Comparison of ENCODE assay signal across 8 cellular contexts in the genomic region with DNA sequence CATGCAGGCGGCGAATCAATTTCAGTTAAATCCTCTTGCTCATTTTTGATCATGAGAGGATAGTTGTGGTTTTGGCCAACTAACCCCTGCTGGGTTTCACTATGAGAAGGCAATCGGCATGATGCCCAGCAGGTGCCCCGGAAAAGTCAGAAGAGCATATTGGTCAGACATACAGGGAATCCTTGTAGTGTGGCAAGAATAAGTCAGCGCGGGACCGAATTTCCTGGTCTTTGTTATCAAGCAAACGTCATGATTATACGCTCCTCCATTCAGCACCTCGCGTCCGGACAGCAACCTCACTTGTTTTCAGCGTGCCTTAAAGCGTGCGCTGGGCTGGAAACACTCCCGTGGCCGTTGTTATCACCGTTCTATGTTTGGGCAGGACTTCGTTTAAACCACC. TPM values are rescaled to one million over a fixed set of nuclear protein-coding genes. Genes with fewer than 3 reads are reported as not detected.
DNase-seq lines count a peak whose midpoint lies in the region; ATAC-seq and TF ChIP-seq lines count a peak whose summit lies in the region.

No MANE protein-coding gene starts in this region.

- H3K36me3 Mint-ChIP-seq in activated B cell treated with CpG ODN at 0.5 μM for 24 hours (ENCODE audit: low read depth): no peaks in the 10 kb centered on the region
- peaks cover 2% of the 10 kb centered on the region for H3K36me3 Mint-ChIP-seq in endodermal cell (ENCODE audit: low read depth)
- no peaks in the 10 kb centered on the region for H3K36me3 Mint-ChIP-seq in naive B cell

- WGBS in endodermal cell (ENCODE audit: insufficient coverage in 1 of 2, insufficient read length in 1 of 2), 2 experiments: 3 to 4% methylated on average over 18 to 19 of the region's 19 CpGs

- H3K9me3 Mint-ChIP-seq in activated B cell treated with CpG ODN at 0.5 μM for 24 hours (peaks cover 3% of the 10 kb centered on the region), endodermal cell (peaks cover 16% of the 10 kb centered on the region), naive B cell (peaks cover 0 to 12% (median 4%) of the 10 kb centered on the region in 7 donors)

- H3K9ac ChIP-seq in endodermal cell (ENCODE audit: extremely low read depth, low read length, poor library complexity, severe bottlenecking): no peak overlapping the region

- H3K27ac Mint-ChIP-seq in activated B cell treated with CpG ODN at 0.5 μM for 24 hours (no peak overlapping the region), endodermal cell (no peak overlapping the region), naive B cell (peak overlapping the region in 1 of 6 donors; percentile 9)

- peaks cover 5% of the 10 kb centered on the region for H3K9me3 ChIP-seq in endodermal cell (ENCODE audit: control insufficient read depth, low read length)

- peaks cover 5% of the 10 kb centered on the region for H3K4me1 ChIP-seq in endodermal cell (ENCODE audit: control insufficient read depth, insufficient read depth, low read length)

- peaks cover 36% of the 10 kb centered on the region for H3K27me3 Mint-ChIP-seq in activated B cell treated with CpG ODN at 0.5 μM for 24 hours
- H3K27me3 Mint-ChIP-seq in endodermal cell (ENCODE audit: insufficient read depth): peaks cover 78% of the 10 kb centered on the region
- H3K27me3 Mint-ChIP-seq in naive B cell: peaks cover 47 to 57% (median 53%) of the 10 kb centered on the region in 3 donors

- H3K4me3 ChIP-seq in endodermal cell (ENCODE audit: low read length): peak overlapping the region; percentile 50

- CTCF ChIA-PET in activated B cell treated with CpG ODN at 0.5 μM for 24 hours (lab: Charles Lee): no interaction called here

- no peak for TF ChIP-seq CTCF in activated B cell treated with CpG ODN at 0.5 μM for 24 hours (IDR thresholded peaks at IDR 0.05)
- TF ChIP-seq CTCF in endodermal cell (conservative IDR thresholded peaks at IDR 0.05): no peak

- POLR2A ChIA-PET in activated B cell treated with CpG ODN at 0.5 μM for 24 hours (lab: Charles Lee): no interaction called here

- H3K4me3 Mint-ChIP-seq in activated B cell treated with CpG ODN at 0.5 μM for 24 hours (peak overlapping the region; percentile 17), endodermal cell (peak overlapping the region; percentile 2), naive B cell (peak overlapping the region; percentile 9 to 78 (median 54))

- H3K27ac ChIP-seq in endodermal cell (ENCODE audit: low read depth, low read length): no peak overlapping the region

- peak; percentile 61 for DNase-seq in SIG-M5 treated with dmso at 0.1 percent for 504 hours (lab: John Stamatoyannopoulos, UW; ENCODE audit: unreplicated experiment)
- DNase-seq in SIG-M5 (lab: John Stamatoyannopoulos, UW): no peak
- DNase-seq in NCI-H1092 (lab: John Stamatoyannopoulos, UW): peak; percentile 57
- no peak for DNase-seq in activated B cell treated with CpG ODN at 0.5 μM for 24 hours
- DNase-seq in endodermal cell: peak; percentile 95
- DNase-seq in naive B cell: no peak
- peak; percentile 52 for DNase-seq in ureter (ENCODE audit: low spot score)

- H3K27me3 ChIP-seq in endodermal cell (ENCODE audit: control insufficient read depth, insufficient read depth, low read length, poor library complexity, severe bottlenecking): peaks cover 83% of the 10 kb centered on the region

- intact Hi-C loops in activated B cell treated with CpG ODN at 0.5 μM for 24 hours (cut with micrococcal nuclease): no loop called here

- H3K36me3 ChIP-seq in endodermal cell (ENCODE audit: control insufficient read depth, insufficient read depth, low read length): no peaks in the 10 kb centered on the region

- H3K4me1 Mint-ChIP-seq in activated B cell treated with CpG ODN at 0.5 μM for 24 hours (peaks cover 17% of the 10 kb centered on the region), endodermal cell (peaks cover 7% of the 10 kb centered on the region), naive B cell (peaks cover 16 to 24% (median 16%) of the 10 kb centered on the region in 3 donors)

- ATAC-seq in activated B cell treated with CpG ODN at 0.5 μM for 24 hours (ENCODE audit: low read depth) (no peak), naive B cell (ENCODE audit: low read depth in 2 of 2) (peak; percentile 48 to 50), GM18519 (IDR thresholded peaks at IDR 0.05; ENCODE audit: low FRiP score, unreplicated experiment) (no peak)

RNA-seq across cellular contexts. Expression of gene TBC1D30, which starts 1.8 kb away (rescaled TPM):
- 0.13 and 0.32 TPM in 2 replicates for total RNA-seq in activated B cell treated with CpG ODN at 0.5 μM for 24 hours
- 1 to 10 TPM; 1.7 to 1.9 TPM for total RNA-seq in endodermal cell
- polyA plus RNA-seq in endodermal cell (2013, experiment 1 of 2): 1.9 TPM
- 2.2 TPM for polyA plus RNA-seq in endodermal cell (2013, experiment 2 of 2)
- polyA plus RNA-seq in naive B cell (ENCODE audit: low read depth in 6 of 6): 1 to 10 TPM in 1 of 6 donors, under 1 TPM in 1, not detected in 4; 0.92 to 1.1 TPM
- 24.2 TPM for total RNA-seq in ureter

Comparison
In these comparisons a context has a peak if more than half of its experiments do, and no peak if none do; other contexts are left out.
1. DNase-seq: peak in SIG-M5 treated with dmso at 0.1 percent for 504 hours (single experiment), NCI-H1092 (single experiment), endodermal cell (single experiment) and ureter (single experiment); none in SIG-M5 (single experiment), activated B cell treated with CpG ODN at 0.5 μM for 24 hours (single experiment) and naive B cell (single experiment).
2. ATAC-seq: peak in naive B cell (2 of 2); none in activated B cell treated with CpG ODN at 0.5 μM for 24 hours (single experiment) and GM18519 (single experiment).
3. H3K4me3 Mint-ChIP-seq: peak in every context shown above with its lines; median percentile 54 in naive B cell; 17 in activated B cell treated with CpG ODN at 0.5 μM for 24 hours; 2 in endodermal cell.